ENCODE assay signal across 22 cellular contexts in genomic region chr15:36626984-36627383, GRCh38.
"Had no signal": no experiment of that assay in that cellular context is flagged by ENCODE, and none has a peak within 500 bp of the region (broad histone marks: within the 10 kb centered on the region; RNA-seq: fewer than 3 reads in every experiment).

No MANE protein-coding gene starts in this region.

- H3K27me3 ChIP-seq: SJCRH30 had no signal

- H3K36me3 ChIP-seq: SJCRH30 had no signal

- H3K4me3 Mint-ChIP-seq: IgD-negative memory B cell had no signal

- H3K4me1 ChIP-seq: SJCRH30 had no signal

- H3K9me3 ChIP-seq: SJCRH30 had no signal

- H3K27ac Mint-ChIP-seq: IgD-negative memory B cell had no signal

- H3K27me3 Mint-ChIP-seq: IgD-negative memory B cell had no signal

- H3K27ac ChIP-seq: SJCRH30 had no signal

- DNase-seq: MV-4-11, NCI-H1048, NCI-H1105 treated with DMSO at 0.1 percent for 48 hours, NCI-H1417 treated with DMSO at 0.1 percent for 48 hours, NCI-H146, NCI-H1694 treated with DMSO at 0.1 percent for 48 hours, NCI-H1930, NCI-H2081 treated with DMSO at 0.1 percent for 48 hours, NCI-H2171, NCI-H226, NCI-H446, NCI-H510A, NCI-H524 treated with DMSO at 0.1 percent for 48 hours, NCI-H69, NCI-H774, RPMI8226, SHP77 treated with DMSO at 0.1 percent for 48 hours, SJCRH30 had no signal

- H3K4me3 ChIP-seq: K562, SJCRH30 had no signal

- ATAC-seq: HepG2, K562, SK-N-SH treated with all-trans-retinoic acid at 6 μM for 48 hours had no signal
